ENCODE assay signal across 2 cellular contexts in the genomic region with DNA sequence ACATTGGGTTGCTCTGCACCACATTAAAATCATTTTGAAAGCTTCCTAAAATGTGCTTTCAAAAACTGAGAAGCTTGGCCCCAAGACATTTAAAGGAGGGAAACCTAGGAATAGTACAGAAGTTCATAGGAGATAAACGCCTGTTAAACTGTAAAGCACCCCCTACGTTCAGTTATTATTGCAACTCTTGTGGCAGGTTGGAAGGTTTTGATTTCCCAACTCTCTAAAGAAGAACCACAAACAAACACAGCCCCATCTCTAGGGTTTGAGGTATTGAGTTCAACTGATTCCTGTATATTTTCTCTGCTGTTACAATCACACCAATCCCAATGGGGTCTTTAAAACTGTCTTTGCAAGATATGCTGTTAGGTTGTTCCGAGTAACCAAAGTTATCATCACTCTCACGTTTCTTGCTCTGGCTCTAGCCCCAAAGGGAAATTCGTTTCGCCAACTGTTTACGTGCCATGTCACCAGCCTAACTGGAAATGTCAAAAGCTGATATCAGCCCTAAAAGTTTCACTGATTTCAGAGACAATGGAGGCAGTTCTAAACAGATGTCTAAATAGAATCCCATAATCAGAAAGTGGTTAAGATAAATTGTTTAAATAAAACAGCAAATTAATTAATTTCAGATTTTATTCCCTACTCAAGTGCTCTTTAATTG.
TF ChIP-seq lines count a peak whose summit lies in the region.

No MANE protein-coding gene starts in this region.

TF ChIP-seq in SK-N-SH, 30 proteins besides CTCF, POLR2A, EP300 and RAD21 (continued from another document):
- TF ChIP-seq, protein P1, sequence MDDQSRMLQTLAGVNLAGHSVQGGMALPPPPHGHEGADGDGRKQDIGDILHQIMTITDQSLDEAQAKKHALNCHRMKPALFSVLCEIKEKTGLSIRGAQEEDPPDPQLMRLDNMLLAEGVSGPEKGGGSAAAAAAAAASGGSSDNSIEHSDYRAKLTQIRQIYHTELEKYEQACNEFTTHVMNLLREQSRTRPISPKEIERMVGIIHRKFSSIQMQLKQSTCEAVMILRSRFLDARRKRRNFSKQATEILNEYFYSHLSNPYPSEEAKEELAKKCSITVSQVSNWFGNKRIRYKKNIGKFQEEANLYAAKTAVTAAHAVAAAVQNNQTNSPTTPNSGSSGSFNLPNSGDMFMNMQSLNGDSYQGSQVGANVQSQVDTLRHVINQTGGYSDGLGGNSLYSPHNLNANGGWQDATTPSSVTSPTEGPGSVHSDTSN (IDR thresholded peaks at IDR 0.05): no peak
- TF ChIP-seq, protein P2, sequence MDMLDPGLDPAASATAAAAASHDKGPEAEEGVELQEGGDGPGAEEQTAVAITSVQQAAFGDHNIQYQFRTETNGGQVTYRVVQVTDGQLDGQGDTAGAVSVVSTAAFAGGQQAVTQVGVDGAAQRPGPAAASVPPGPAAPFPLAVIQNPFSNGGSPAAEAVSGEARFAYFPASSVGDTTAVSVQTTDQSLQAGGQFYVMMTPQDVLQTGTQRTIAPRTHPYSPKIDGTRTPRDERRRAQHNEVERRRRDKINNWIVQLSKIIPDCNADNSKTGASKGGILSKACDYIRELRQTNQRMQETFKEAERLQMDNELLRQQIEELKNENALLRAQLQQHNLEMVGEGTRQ (IDR thresholded peaks at IDR 0.05; ENCODE audit: borderline replicate concordance, low read depth, low read length): no peak
- no peak for TF ChIP-seq FOXJ3 (CRISPR knock-in tag; IDR thresholded peaks at IDR 0.05)
- no peak for TF ChIP-seq TCF12 (IDR thresholded peaks at IDR 0.05)
- TF ChIP-seq MEF2A (IDR thresholded peaks at IDR 0.05; ENCODE audit: borderline replicate concordance, low read depth): no peak
- TF ChIP-seq ELF1 (IDR thresholded peaks at IDR 0.05): no peak
- TF ChIP-seq SMC3 (IDR thresholded peaks at IDR 0.05; ENCODE audit: low read depth, low read length): no peak
- no peak for TF ChIP-seq POLR2AphosphoS5 (IDR thresholded peaks at IDR 0.05; ENCODE audit: low read depth, low read length)
- TF ChIP-seq NFIC (IDR thresholded peaks at IDR 0.05; ENCODE audit: borderline replicate concordance): no peak
- TF ChIP-seq JUND (IDR thresholded peaks at IDR 0.05): no peak
- TF ChIP-seq MXI1 (IDR thresholded peaks at IDR 0.05; ENCODE audit: low read depth, low read length): no peak
- no peak for TF ChIP-seq FOXM1 (IDR thresholded peaks at IDR 0.05; ENCODE audit: low read depth)

TF ChIP-seq in SK-N-SH treated with all-trans-retinoic acid at 6 μM for 48 hours, 23 proteins besides CTCF, POLR2A, EP300 and RAD21 (continued from another document):
- TF ChIP-seq, protein P3, sequence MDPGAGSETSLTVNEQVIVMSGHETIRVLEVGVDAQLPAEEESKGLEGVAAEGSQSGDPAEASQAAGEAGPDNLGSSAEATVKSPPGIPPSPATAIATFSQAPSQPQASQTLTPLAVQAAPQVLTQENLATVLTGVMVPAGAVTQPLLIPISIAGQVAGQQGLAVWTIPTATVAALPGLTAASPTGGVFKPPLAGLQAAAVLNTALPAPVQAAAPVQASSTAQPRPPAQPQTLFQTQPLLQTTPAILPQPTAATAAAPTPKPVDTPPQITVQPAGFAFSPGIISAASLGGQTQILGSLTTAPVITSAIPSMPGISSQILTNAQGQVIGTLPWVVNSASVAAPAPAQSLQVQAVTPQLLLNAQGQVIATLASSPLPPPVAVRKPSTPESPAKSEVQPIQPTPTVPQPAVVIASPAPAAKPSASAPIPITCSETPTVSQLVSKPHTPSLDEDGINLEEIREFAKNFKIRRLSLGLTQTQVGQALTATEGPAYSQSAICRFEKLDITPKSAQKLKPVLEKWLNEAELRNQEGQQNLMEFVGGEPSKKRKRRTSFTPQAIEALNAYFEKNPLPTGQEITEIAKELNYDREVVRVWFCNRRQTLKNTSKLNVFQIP (CRISPR knock-in tag; IDR thresholded peaks at IDR 0.05; ENCODE audit: borderline replicate concordance, low read depth): no peak
- TF ChIP-seq ESRRG (CRISPR knock-in tag; IDR thresholded peaks at IDR 0.05): no peak
- TF ChIP-seq ZNF565 (CRISPR knock-in tag; conservative IDR thresholded peaks at IDR 0.05; ENCODE audit: low read depth): no peak
- TF ChIP-seq BACH2 (CRISPR knock-in tag; IDR thresholded peaks at IDR 0.05; ENCODE audit: borderline replicate concordance): no peak
- TF ChIP-seq, protein P4, sequence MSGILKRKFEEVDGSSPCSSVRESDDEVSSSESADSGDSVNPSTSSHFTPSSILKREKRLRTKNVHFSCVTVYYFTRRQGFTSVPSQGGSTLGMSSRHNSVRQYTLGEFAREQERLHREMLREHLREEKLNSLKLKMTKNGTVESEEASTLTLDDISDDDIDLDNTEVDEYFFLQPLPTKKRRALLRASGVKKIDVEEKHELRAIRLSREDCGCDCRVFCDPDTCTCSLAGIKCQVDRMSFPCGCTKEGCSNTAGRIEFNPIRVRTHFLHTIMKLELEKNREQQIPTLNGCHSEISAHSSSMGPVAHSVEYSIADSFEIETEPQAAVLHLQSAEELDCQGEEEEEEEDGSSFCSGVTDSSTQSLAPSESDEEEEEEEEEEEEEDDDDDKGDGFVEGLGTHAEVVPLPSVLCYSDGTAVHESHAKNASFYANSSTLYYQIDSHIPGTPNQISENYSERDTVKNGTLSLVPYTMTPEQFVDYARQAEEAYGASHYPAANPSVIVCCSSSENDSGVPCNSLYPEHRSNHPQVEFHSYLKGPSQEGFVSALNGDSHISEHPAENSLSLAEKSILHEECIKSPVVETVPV (CRISPR knock-in tag; IDR thresholded peaks at IDR 0.05): no peak
- TF ChIP-seq ZFP30 (CRISPR knock-in tag; IDR thresholded peaks at IDR 0.05): no peak
- TF ChIP-seq SNAI2 (CRISPR knock-in tag; IDR thresholded peaks at IDR 0.05): no peak
- TF ChIP-seq ZC3H10 (CRISPR knock-in tag; IDR thresholded peaks at IDR 0.05): no peak
- TF ChIP-seq TCF4 (CRISPR knock-in tag; IDR thresholded peaks at IDR 0.05; ENCODE audit: borderline replicate concordance): no peak
- TF ChIP-seq PATZ1 (CRISPR knock-in tag; IDR thresholded peaks at IDR 0.05; ENCODE audit: borderline replicate concordance): no peak
- no peak for TF ChIP-seq GLIS3 (CRISPR knock-in tag; IDR thresholded peaks at IDR 0.05)
- TF ChIP-seq ZFP3 (CRISPR knock-in tag; IDR thresholded peaks at IDR 0.05): no peak
TF ChIP-seq in SK-N-SH treated with all-trans-retinoic acid at 6 μM for 48 hours: peak in this region for 0.
